16 cellular contexts compared by ENCODE assay signal in the genomic region with DNA sequence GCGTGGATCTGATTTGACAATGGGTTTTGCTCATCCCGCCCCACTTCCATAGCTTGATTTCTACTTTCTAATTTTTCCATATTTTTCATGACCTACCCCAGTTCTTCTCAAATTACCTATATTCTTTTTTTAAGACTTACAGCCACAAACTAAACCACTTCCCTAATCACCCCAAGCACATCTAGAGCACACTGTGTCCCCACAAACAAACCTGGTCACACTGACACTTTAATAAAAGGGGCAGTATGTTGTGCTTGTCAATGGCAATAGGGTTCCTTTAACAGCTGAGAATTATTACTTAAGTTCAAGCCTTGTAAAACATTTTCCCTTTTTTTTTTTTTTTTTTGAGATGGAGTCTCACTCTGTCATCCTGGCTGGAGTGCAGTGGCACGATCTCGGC.
"Had no signal": no experiment of that assay in that cellular context is flagged by ENCODE, and none has a peak within 500 bp of the region (broad histone marks: within the 10 kb centered on the region; RNA-seq: fewer than 3 reads in every experiment).

No MANE protein-coding gene starts in this region.

- H3K4me1 ChIP-seq: gastroesophageal sphincter, heart right ventricle, transverse colon, vagina had no signal

- H3K27ac ChIP-seq: cardiac muscle cell, gastroesophageal sphincter, heart right ventricle, neutrophil, transverse colon, vagina had no signal

- ATAC-seq: activated CD4-positive, CD25-positive, alpha-beta regulatory T cell treated with anti-CD3 and anti-CD28 coated beads, Interleukin-2, amount 50 U/mL, for 24 hours; gastroesophageal sphincter; heart right ventricle; stimulated activated naive CD8-positive, alpha-beta T cell treated with anti-CD3 and anti-CD28 coated beads, Interleukin-15, Interleukin-2, amounts not matched to agents 100 U/mL and 50 U/mL, for 24 hours had no signal

- H3K27me3 Mint-ChIP-seq: naive B cell had no signal

- H3K36me3 ChIP-seq: cardiac muscle cell, gastroesophageal sphincter, heart right ventricle, neutrophil, transverse colon, vagina had no signal

- H3K4me3 Mint-ChIP-seq: naive B cell had no signal

- H3K9me3 ChIP-seq: gastroesophageal sphincter, heart right ventricle, neutrophil, transverse colon, vagina had no signal

- H3K4me3 ChIP-seq: cardiac muscle cell, gastroesophageal sphincter, heart right ventricle, transverse colon, vagina had no signal

- DNase-seq: activated CD4-positive, alpha-beta T cell treated with anti-CD3 and anti-CD28 coated beads, Interleukin-2, amount 50 U/mL, for 4 hours; activated CD8-positive, alpha-beta memory T cell treated with anti-CD3 and anti-CD28 coated beads, Interleukin-2, amount 50 U/mL, for 4 hours; activated naive CD4-positive, alpha-beta T cell treated with Interleukin-2 at 50 U/mL for 16 hours; heart right ventricle; islet precursor cell; midbrain; naive B cell; retina; stimulated activated CD4-positive, alpha-beta T cell treated with anti-CD3 and anti-CD28 coated beads, Interleukin-2, amount 100 ng/mL, for 48 hours; stimulated activated naive CD8-positive, alpha-beta T cell treated with anti-CD3 and anti-CD28 coated beads, Interleukin-15, Interleukin-2, amounts not matched to agents 100 U/mL and 50 U/mL, for 24 hours; transverse colon had no signal

- H3K27me3 ChIP-seq: cardiac muscle cell, gastroesophageal sphincter, heart right ventricle, neutrophil, transverse colon, vagina had no signal
